13 cellular contexts compared by ENCODE assay signal in genomic region chr5:171667341-171668096, GRCh38.
A peak's percentile ranks its signal among the peaks of the same experiment; 100 is the strongest.
DNase-seq lines count a peak whose midpoint lies in the region; ATAC-seq and TF ChIP-seq lines count a peak whose summit lies in the region.
"Had no signal": no experiment of that assay in that cellular context is flagged by ENCODE, and none has a peak within 500 bp of the region (broad histone marks: within the 10 kb centered on the region; RNA-seq: fewer than 3 reads in every experiment).

No MANE protein-coding gene starts in this region.

- no peaks in the 10 kb centered on the region for H3K36me3 Mint-ChIP-seq in HFFc6 (ENCODE audit: low read depth)
- H3K36me3 Mint-ChIP-seq: activated naive CD4-positive, alpha-beta T cell treated with anti-CD3 and anti-CD28 coated beads, Interleukin-2, amount 10 ng/mL, durations not matched to agents 7 days and 5 days had no signal

- peak overlapping the region; percentile 38 for H2AFZ ChIP-seq in neuronal stem cell (ENCODE audit: low read length)

- H3K14ac ChIP-seq in neuronal stem cell (ENCODE audit: low read length): no peak overlapping the region

- no peak overlapping the region for H3K23ac ChIP-seq in neuronal stem cell (ENCODE audit: low read depth, low read length, poor library complexity)

- H3K4me3 ChIP-seq in neuronal stem cell (ENCODE audit: low read length in 2 of 2): no peak overlapping the region
- H3K4me3 ChIP-seq: GM12878 had no signal

- H3K79me1 ChIP-seq in neuronal stem cell (ENCODE audit: low read depth, low read length): no peaks in the 10 kb centered on the region

- H3K4me3 Mint-ChIP-seq in HFFc6: no peak overlapping the region
- H3K4me3 Mint-ChIP-seq: activated naive CD4-positive, alpha-beta T cell treated with anti-CD3 and anti-CD28 coated beads, Interleukin-2, amount 10 ng/mL, durations not matched to agents 7 days and 5 days; B cell had no signal

- peak overlapping the region; percentile 61 for H2BK120ac ChIP-seq in neuronal stem cell (ENCODE audit: low read depth, low read length)

- H3K4me1 ChIP-seq in neuronal stem cell (ENCODE audit: control insufficient read depth in 2 of 2, insufficient read depth in 1 of 2, low read depth in 1 of 2, low read length in 2 of 2): peaks cover 0 to 11% of the 10 kb centered on the region in 2 donors

- H3K4me1 Mint-ChIP-seq in HFFc6 (ENCODE audit: low read depth): no peaks in the 10 kb centered on the region
- H3K4me1 Mint-ChIP-seq: activated naive CD4-positive, alpha-beta T cell treated with anti-CD3 and anti-CD28 coated beads, Interleukin-2, amount 10 ng/mL, durations not matched to agents 7 days and 5 days; B cell had no signal

- peak overlapping the region; percentile 69 for H3K18ac ChIP-seq in neuronal stem cell (ENCODE audit: low read length)

- no peak overlapping the region for H3K9ac ChIP-seq in neuronal stem cell (ENCODE audit: low read depth, low read length, poor library complexity)

- peak overlapping the region; percentile 76 for H2BK5ac ChIP-seq in neuronal stem cell (ENCODE audit: low read length)

- H2BK12ac ChIP-seq in neuronal stem cell (ENCODE audit: low read length): no peak overlapping the region

- no peak overlapping the region for H4K91ac ChIP-seq in neuronal stem cell (ENCODE audit: low read depth, low read length, poor library complexity)

- TF ChIP-seq CTCF in HFFc6 (IDR thresholded peaks at IDR 0.05): no peak

- peak overlapping the region; percentile 14 for H2BK15ac ChIP-seq in neuronal stem cell (ENCODE audit: low read length)

- peak overlapping the region; percentile 73 for H3K27ac ChIP-seq in neuronal stem cell (replicated peaks; ENCODE audit: low read length)

- H3K4me2 ChIP-seq in neuronal stem cell (ENCODE audit: insufficient read depth, low read length, poor library complexity, severe bottlenecking): no peak overlapping the region

- DNase-seq in AG08396 (ENCODE audit: low spot score) (peak; percentile 87), fibroblast of the conjunctiva (ENCODE audit: low read depth) (peak; percentile 71), neuronal stem cell (ENCODE audit: low spot score) (peak; percentile 72), HFFc6 (no peak), activated gamma-delta T cell (lab: John Stamatoyannopoulos, UW) (no peak), Ammon's horn (ENCODE audit: low spot score) (no peak)
- DNase-seq: activated naive CD4-positive, alpha-beta T cell treated with anti-CD3 and anti-CD28 coated beads, Interleukin-2, amount 10 ng/mL, durations not matched to agents 7 days and 5 days; KBM-7; stimulated activated CD4-positive, alpha-beta T cell treated with anti-CD3 and anti-CD28 coated beads, Interleukin-4, amount 100 ng/mL, for 1 hour had no signal

- H3K9me3 ChIP-seq in neuronal stem cell (replicated peaks in 1 of 2; ENCODE audit: control insufficient read depth in 2 of 2, insufficient read depth in 1 of 2, low read depth in 1 of 2, low read length in 2 of 2): no peaks in the 10 kb centered on the region

- no peaks in the 10 kb centered on the region for H3K36me3 ChIP-seq in neuronal stem cell (replicated peaks in 1 of 2; ENCODE audit: control insufficient read depth in 2 of 2, insufficient read depth in 2 of 2, low read length in 2 of 2)

- H2AK5ac ChIP-seq in neuronal stem cell (ENCODE audit: low read depth, low read length): peak overlapping the region; percentile 90

- peaks cover 23% of the 10 kb centered on the region for H3K27me3 Mint-ChIP-seq in HFFc6 (ENCODE audit: insufficient read depth)
- H3K27me3 Mint-ChIP-seq: B cell had no signal

- H3K4ac ChIP-seq in neuronal stem cell (ENCODE audit: low read length): no peak overlapping the region

- H3K9me3 Mint-ChIP-seq in HFFc6: no peaks in the 10 kb centered on the region
- H3K9me3 Mint-ChIP-seq: activated naive CD4-positive, alpha-beta T cell treated with anti-CD3 and anti-CD28 coated beads, Interleukin-2, amount 10 ng/mL, durations not matched to agents 7 days and 5 days had no signal

- no peak overlapping the region for H4K8ac ChIP-seq in neuronal stem cell (ENCODE audit: low read depth, low read length)

- ATAC-seq in SK-N-SH treated with all-trans-retinoic acid at 6 μM for 48 hours (peak; percentile 44), HG03354 (IDR thresholded peaks at IDR 0.05; ENCODE audit: poor library complexity, severe bottlenecking, unreplicated experiment) (no peak)
- ATAC-seq: GM12878 had no signal

- no peak overlapping the region for H3K27ac Mint-ChIP-seq in HFFc6
- H3K27ac Mint-ChIP-seq: activated naive CD4-positive, alpha-beta T cell treated with anti-CD3 and anti-CD28 coated beads, Interleukin-2, amount 10 ng/mL, durations not matched to agents 7 days and 5 days; B cell had no signal

- H3K27me3 ChIP-seq in neuronal stem cell (ENCODE audit: control insufficient read depth in 3 of 3, insufficient read depth in 3 of 3, low read depth in 1 of 3, low read length in 3 of 3): no peaks in the 10 kb centered on the region

- WGBS in neuronal stem cell (ENCODE audit: extremely low coverage in 2 of 2, insufficient read length in 2 of 2, insufficient replicate concordance in 1 of 2), 2 donors: no CpG with 5 or more reads among the region's 30 CpGs

TF ChIP-seq in SK-N-SH treated with all-trans-retinoic acid at 6 μM for 48 hours, 23 proteins besides CTCF, POLR2A, EP300 and RAD21 (continues in another document):
- TF ChIP-seq CSDC2 (CRISPR knock-in tag; IDR thresholded peaks at IDR 0.05) (no peak), ESRRG (CRISPR knock-in tag; IDR thresholded peaks at IDR 0.05) (no peak), ZNF8 (CRISPR knock-in tag; IDR thresholded peaks at IDR 0.05) (no peak), TSHZ2 (CRISPR knock-in tag; IDR thresholded peaks at IDR 0.05) (no peak), ZC3H10 (CRISPR knock-in tag; IDR thresholded peaks at IDR 0.05) (no peak), TOX (CRISPR knock-in tag; IDR thresholded peaks at IDR 0.05; ENCODE audit: borderline replicate concordance) (no peak), ZNF565 (CRISPR knock-in tag; conservative IDR thresholded peaks at IDR 0.05; ENCODE audit: low read depth) (no peak), PATZ1 (CRISPR knock-in tag; IDR thresholded peaks at IDR 0.05; ENCODE audit: borderline replicate concordance) (no peak), BACH2 (CRISPR knock-in tag; IDR thresholded peaks at IDR 0.05; ENCODE audit: borderline replicate concordance) (no peak), CSRNP3 (CRISPR knock-in tag; IDR thresholded peaks at IDR 0.05) (no peak)

Comparison
In these comparisons a context has a peak if more than half of its experiments do, and no peak if none do; other contexts are left out.
1. DNase-seq: peak in AG08396 (single experiment), fibroblast of the conjunctiva (single experiment) and neuronal stem cell (single experiment); none in HFFc6 (single experiment), activated gamma-delta T cell (single experiment) and Ammon's horn (single experiment).